2 cellular contexts compared by ENCODE assay signal in the genomic region with DNA sequence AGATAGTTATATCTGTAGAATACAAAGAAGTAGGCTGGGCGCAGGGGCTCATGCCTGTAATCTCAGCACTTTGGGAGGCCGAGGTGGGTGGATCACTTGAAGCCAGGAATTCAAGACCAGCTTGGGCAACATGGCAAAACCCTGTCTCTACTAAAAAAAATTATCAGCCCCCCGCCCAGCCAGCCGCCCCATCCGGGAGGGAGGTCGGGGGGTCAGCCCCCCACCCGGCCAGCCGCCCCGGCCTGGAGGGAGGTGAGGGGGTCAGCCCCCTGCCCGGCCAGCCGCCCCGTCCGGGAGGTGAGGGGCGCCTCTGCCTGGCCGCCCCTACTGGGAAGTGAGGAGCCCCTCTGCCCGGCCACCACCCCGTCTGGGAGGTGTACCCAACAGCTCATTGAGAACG. TPM values are rescaled to one million over a fixed set of nuclear protein-coding genes. Genes with fewer than 3 reads are reported as not detected.
"Had no signal": no experiment of that assay in that cellular context is flagged by ENCODE, and none has a peak within 500 bp of the region (broad histone marks: within the 10 kb centered on the region; RNA-seq: fewer than 3 reads in every experiment).

No MANE protein-coding gene starts in this region.

RNA-seq across cellular contexts. Expression of gene USP6, which starts 27.0 kb away (rescaled TPM):
- total RNA-seq: body of pancreas, bronchial epithelial cell had no signal
